1 cellular context compared by ENCODE assay signal in genomic region chr3:52777959-52778805, GRCh38.
TF ChIP-seq lines count a peak whose summit lies in the region.

No MANE protein-coding gene starts in this region.

TF ChIP-seq in GM23338, 12 proteins besides CTCF, POLR2A, EP300 and RAD21:
- TF ChIP-seq ETS1 (IDR thresholded peaks at IDR 0.05) (no peak), REST (IDR thresholded peaks at IDR 0.05; ENCODE audit: unreplicated experiment) (peak; percentile 39), POLR2AphosphoS5 (IDR thresholded peaks at IDR 0.05; ENCODE audit: low read depth) (no peak), ZNF331 (CRISPR knock-in tag; IDR thresholded peaks at IDR 0.05; ENCODE audit: low read depth) (no peak), JUNB (IDR thresholded peaks at IDR 0.05; ENCODE audit: unreplicated experiment) (no peak), ZNF462 (CRISPR knock-in tag; IDR thresholded peaks at IDR 0.05) (no peak), ZNF114 (CRISPR knock-in tag; IDR thresholded peaks at IDR 0.05) (no peak)
